Comparison of ENCODE assay signal across 15 cellular contexts in genomic region chr10:84342584-84342983, GRCh38. TPM values are rescaled to one million over a fixed set of nuclear protein-coding genes. Genes with fewer than 3 reads are reported as not detected.
DNase-seq lines count a peak whose midpoint lies in the region; ATAC-seq and TF ChIP-seq lines count a peak whose summit lies in the region.
"Had no signal": no experiment of that assay in that cellular context is flagged by ENCODE, and none has a peak within 500 bp of the region (broad histone marks: within the 10 kb centered on the region; RNA-seq: fewer than 3 reads in every experiment).

No MANE protein-coding gene starts in this region.

- H3K27me3 Mint-ChIP-seq in CD4-positive, alpha-beta T cell, result no peaks in the 10 kb centered on the region
- H3K27me3 Mint-ChIP-seq in T-cell (no peaks in the 10 kb centered on the region), endothelial cell (ENCODE audit: unreplicated experiment) (no peaks in the 10 kb centered on the region)
- H3K27me3 Mint-ChIP-seq: dendritic cell treated with granulocyte-macrophage colony-stimulating factor and Interleukin-4, amounts not matched to agents 40 ng/mL and 50 ng/mL, for 4 days had no signal

- CTCF ChIA-PET in CD4-positive, alpha-beta T cell (lab: Charles Lee), result interaction anchor here (2.9 kb wide), 1 partner anchor 10 kb away, joined by 15 read pairs; no protein-coding TSS in a partner anchor
- CTCF ChIA-PET in T-cell (lab: Charles Lee), result interaction anchor here in 1 of 2 donors (1.5 to 1.7 kb wide), 3 partner anchors 10 to 78 kb away, joined by 3 to 7 read pairs (median 4); no protein-coding TSS in a partner anchor

- no peaks in the 10 kb centered on the region for H3K9me3 ChIP-seq in CD4-positive, alpha-beta T cell (ENCODE audit: control insufficient read depth, low read length)
- H3K9me3 ChIP-seq: body of pancreas, heart right ventricle had no signal

- no peak for TF ChIP-seq CTCF in CD4-positive, alpha-beta T cell (IDR thresholded peaks at IDR 0.05)
- TF ChIP-seq CTCF in endothelial cell (IDR thresholded peaks at IDR 0.05; ENCODE audit: unreplicated experiment), result no peak

- ATAC-seq in CD4-positive, alpha-beta T cell (ENCODE audit: poor library complexity), result peak; percentile 5
- ATAC-seq in GM18511 (IDR thresholded peaks at IDR 0.05; ENCODE audit: unreplicated experiment) (peak; percentile 72), T-cell (replicated peaks in 1 of 4) (peak in 2 of 4 experiments; percentile 12 to 34)
- ATAC-seq: body of pancreas, heart right ventricle had no signal

- DNase-seq in CD4-positive, alpha-beta T cell, result no peak
- DNase-seq in T-cell (no peak), endothelial cell (ENCODE audit: low spot score) (no peak), NCI-H1930 (lab: John Stamatoyannopoulos, UW) (no peak), GM03348 (ENCODE audit: low spot score) (no peak), NOMO-1 treated with DMSO at 0.1 percent for 48 hours (lab: John Stamatoyannopoulos, UW; ENCODE audit: unreplicated experiment) (no peak)
- DNase-seq: body of pancreas; DMS79; heart right ventricle; NCI-H2081; NCI-H69; stimulated activated naive CD4-positive, alpha-beta T cell treated with Interleukin-2 at 50 U/mL for 16 hours; WERI-Rb-1 had no signal

- POLR2A ChIA-PET in CD4-positive, alpha-beta T cell (lab: Charles Lee), result interaction anchor here (1.6 kb wide), 1 partner anchor 14 kb away, joined by 11 read pairs; the partner anchor contains the start of gene CCSER2
- POLR2A ChIA-PET in T-cell (lab: Charles Lee), result no interaction called here

- peaks cover 25% of the 10 kb centered on the region for H3K36me3 Mint-ChIP-seq in CD4-positive, alpha-beta T cell (ENCODE audit: low read depth)
- peaks cover 10% of the 10 kb centered on the region for H3K36me3 Mint-ChIP-seq in T-cell
- H3K36me3 Mint-ChIP-seq in endothelial cell (ENCODE audit: low read depth, unreplicated experiment), result peaks cover 8% of the 10 kb centered on the region

- no peak overlapping the region for H3K27ac ChIP-seq in CD4-positive, alpha-beta T cell (ENCODE audit: low read depth, low read length)
- H3K27ac ChIP-seq: body of pancreas, heart right ventricle, WERI-Rb-1 had no signal

- H3K9me3 Mint-ChIP-seq in CD4-positive, alpha-beta T cell, result no peaks in the 10 kb centered on the region
- H3K9me3 Mint-ChIP-seq in T-cell, result no peaks in the 10 kb centered on the region
- H3K9me3 Mint-ChIP-seq in endothelial cell (ENCODE audit: unreplicated experiment), result no peaks in the 10 kb centered on the region
- H3K9me3 Mint-ChIP-seq: dendritic cell treated with granulocyte-macrophage colony-stimulating factor and Interleukin-4, amounts not matched to agents 40 ng/mL and 50 ng/mL, for 4 days had no signal

- intact Hi-C loops in CD4-positive, alpha-beta T cell (cut with DNase I, micrococcal nuclease), result no loop called here

- no peaks in the 10 kb centered on the region for H3K27me3 ChIP-seq in CD4-positive, alpha-beta T cell (ENCODE audit: control insufficient read depth, insufficient read depth, low read length)
- H3K27me3 ChIP-seq: body of pancreas, heart right ventricle had no signal

- H3K4me1 Mint-ChIP-seq in CD4-positive, alpha-beta T cell (ENCODE audit: low read depth), result peaks cover 62% of the 10 kb centered on the region
- peaks cover 56 to 65% (median 61%) of the 10 kb centered on the region in 3 donors for H3K4me1 Mint-ChIP-seq in T-cell
- peaks cover 19% of the 10 kb centered on the region for H3K4me1 Mint-ChIP-seq in endothelial cell (ENCODE audit: unreplicated experiment)

- peak overlapping the region; percentile 9 for H3K4me3 Mint-ChIP-seq in CD4-positive, alpha-beta T cell
- H3K4me3 Mint-ChIP-seq in T-cell (peak overlapping the region; percentile 4 to 61 (median 37)), endothelial cell (ENCODE audit: unreplicated experiment) (no peak overlapping the region)
- H3K4me3 Mint-ChIP-seq: dendritic cell treated with granulocyte-macrophage colony-stimulating factor and Interleukin-4, amounts not matched to agents 40 ng/mL and 50 ng/mL, for 4 days had no signal

- peak overlapping the region; percentile 42 for H3K27ac Mint-ChIP-seq in CD4-positive, alpha-beta T cell
- H3K27ac Mint-ChIP-seq in T-cell (peak overlapping the region; percentile 2 to 59), endothelial cell (ENCODE audit: unreplicated experiment) (peak overlapping the region; percentile 28)
- H3K27ac Mint-ChIP-seq: dendritic cell treated with granulocyte-macrophage colony-stimulating factor and Interleukin-4, amounts not matched to agents 40 ng/mL and 50 ng/mL, for 4 days had no signal

RNA-seq across cellular contexts. Expression of gene CCSER2, which starts 14.2 kb away (rescaled TPM):
- total RNA-seq in CD4-positive, alpha-beta T cell, result 100 to 1,000 TPM; 134 to 148 TPM
- total RNA-seq in T-cell (100 to 1,000 TPM; 109 to 137 (median 115) TPM), endothelial cell (ENCODE audit: unreplicated experiment) (80.2 TPM)
